In genomic region chr1:113195115-113195845, GRCh38 we compare ENCODE assay signal across 18 cellular contexts.
"Had no signal": no experiment of that assay in that cellular context is flagged by ENCODE, and none has a peak within 500 bp of the region (broad histone marks: within the 10 kb centered on the region; RNA-seq: fewer than 3 reads in every experiment).

No MANE protein-coding gene starts in this region.

- H3K4me1 ChIP-seq: foreskin keratinocyte, uterus had no signal

- H3K27ac Mint-ChIP-seq: activated B cell treated with CpG ODN at 0.5 μM for 24 hours; activated CD4-positive, alpha-beta memory T cell treated with anti-CD3 and anti-CD28 coated beads, Interleukin-2, amount 10 ng/mL, durations not matched to agents 7 days and 5 days; activated CD8-positive, alpha-beta memory T cell treated with anti-CD3 and anti-CD28 coated beads, Interleukin-2, amount 10 ng/mL, durations not matched to agents 7 days and 5 days; activated naive CD8-positive, alpha-beta T cell treated with anti-CD3 and anti-CD28 coated beads for 36 hours; nephron; T-helper 2 cell treated with Interferon-gamma antibody and Interleukin-4, amounts not matched to agents 5 μg/mL and 100 μg/mL, for 36 hours had no signal

- ATAC-seq: activated CD8-positive, alpha-beta memory T cell treated with anti-CD3 and anti-CD28 coated beads, Interleukin-2, amount 10 ng/mL, durations not matched to agents 7 days and 5 days; foreskin keratinocyte; left lobe of liver had no signal

- DNase-seq: activated B cell treated with CpG ODN at 0.5 μM for 24 hours; activated CD4-positive, alpha-beta memory T cell treated with anti-CD3 and anti-CD28 coated beads, Interleukin-2, amount 10 ng/mL, durations not matched to agents 7 days and 5 days; activated CD4-positive, alpha-beta T cell treated with anti-CD3 and anti-CD28 coated beads for 4 hours; activated CD8-positive, alpha-beta memory T cell treated with anti-CD3 and anti-CD28 coated beads, Interleukin-2, amount 10 ng/mL, durations not matched to agents 7 days and 5 days; activated naive CD8-positive, alpha-beta T cell treated with anti-CD3 and anti-CD28 coated beads for 36 hours; amygdala; foreskin keratinocyte; hippocampal formation; nucleus accumbens; stimulated activated CD4-positive, alpha-beta T cell treated with anti-CD3 and anti-CD28 coated beads, Interleukin-2, amount 100 ng/mL, for 24 hours; stimulated activated naive CD4-positive, alpha-beta T cell treated with Interleukin-2 at 50 U/mL for 16 hours; thyroid gland; uterus had no signal

- H3K36me3 ChIP-seq: cardiac muscle cell, thyroid gland, uterus had no signal

- H3K36me3 Mint-ChIP-seq: activated CD8-positive, alpha-beta memory T cell treated with anti-CD3 and anti-CD28 coated beads, Interleukin-2, amount 10 ng/mL, durations not matched to agents 7 days and 5 days; activated naive CD8-positive, alpha-beta T cell treated with anti-CD3 and anti-CD28 coated beads for 36 hours had no signal

- H3K9me3 ChIP-seq: thyroid gland, uterus had no signal

- H3K9me3 Mint-ChIP-seq: activated B cell treated with CpG ODN at 0.5 μM for 24 hours; activated naive CD8-positive, alpha-beta T cell treated with anti-CD3 and anti-CD28 coated beads for 36 hours had no signal

- H3K4me3 ChIP-seq: cardiac muscle cell, lung, thyroid gland, uterus had no signal

- H3K4me3 Mint-ChIP-seq: activated B cell treated with CpG ODN at 0.5 μM for 24 hours; activated CD4-positive, alpha-beta memory T cell treated with anti-CD3 and anti-CD28 coated beads, Interleukin-2, amount 10 ng/mL, durations not matched to agents 7 days and 5 days; activated CD8-positive, alpha-beta memory T cell treated with anti-CD3 and anti-CD28 coated beads, Interleukin-2, amount 10 ng/mL, durations not matched to agents 7 days and 5 days; activated naive CD8-positive, alpha-beta T cell treated with anti-CD3 and anti-CD28 coated beads for 36 hours; nephron; T-helper 2 cell treated with Interferon-gamma antibody and Interleukin-4, amounts not matched to agents 5 μg/mL and 100 μg/mL, for 36 hours had no signal
